8 cellular contexts compared by ENCODE assay signal in the genomic region with DNA sequence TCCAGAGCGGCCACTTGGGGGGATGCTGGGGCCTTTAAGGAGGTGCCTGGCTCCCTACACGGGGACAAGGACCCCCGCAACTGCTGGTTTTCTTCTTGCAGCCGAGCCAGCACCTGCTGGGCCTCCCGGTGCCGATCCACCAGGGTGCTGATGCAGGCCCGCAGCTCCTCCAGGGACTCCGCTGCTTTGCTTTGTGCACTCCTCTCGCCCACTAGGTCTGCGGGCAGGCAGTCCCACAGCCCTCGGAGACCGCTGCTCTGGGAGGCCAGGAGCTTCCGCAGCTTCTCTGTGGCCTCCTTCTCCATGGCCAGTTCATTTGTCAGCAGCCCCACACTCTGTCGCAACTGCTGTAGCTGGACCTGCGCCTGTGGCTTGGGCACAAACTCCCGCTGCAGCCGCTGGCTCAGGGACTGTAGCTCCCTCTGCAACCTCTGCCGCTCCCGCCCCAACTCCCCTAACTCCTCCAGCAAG. TPM values are rescaled to one million over a fixed set of nuclear protein-coding genes. Genes with fewer than 3 reads are reported as not detected.
DNase-seq lines count a peak whose midpoint lies in the region; ATAC-seq and TF ChIP-seq lines count a peak whose summit lies in the region.

No MANE protein-coding gene starts in this region.

- no peak for ATAC-seq in activated naive CD8-positive, alpha-beta T cell treated with anti-CD3 and anti-CD28 coated beads, Interleukin-2, amount 10 ng/mL, durations not matched to agents 7 days and 5 days (ENCODE audit: low read depth)
- ATAC-seq in psoas muscle (peak; percentile 93 to 95 (median 94)), GM21526 (IDR thresholded peaks at IDR 0.05; ENCODE audit: low FRiP score, unreplicated experiment) (no peak)

- no peaks in the 10 kb centered on the region for H3K79me2 ChIP-seq in hepatocyte

- intact Hi-C loops in psoas muscle (cut with DNase I), result no loop called here

- H3K4me3 Mint-ChIP-seq in activated naive CD8-positive, alpha-beta T cell treated with anti-CD3 and anti-CD28 coated beads, Interleukin-2, amount 10 ng/mL, durations not matched to agents 7 days and 5 days, result peak overlapping the region; percentile 83

- H3K27me3 ChIP-seq in hepatocyte (no peaks in the 10 kb centered on the region), psoas muscle (ENCODE audit: insufficient read depth in 3 of 3, low read length in 2 of 3) (no peaks in the 10 kb centered on the region)

- H3K4me1 ChIP-seq in hepatocyte (ENCODE audit: insufficient read depth), result peaks cover 2% of the 10 kb centered on the region
- H3K4me1 ChIP-seq in psoas muscle, result peaks cover 23% of the 10 kb centered on the region

- H3K4me2 ChIP-seq in hepatocyte, result peak overlapping the region; percentile 77

- 76% methylated on average over 19 of the region's 19 CpGs for WGBS in hepatocyte (ENCODE audit: low lambda C conversion rate, missing lambda C conversion rate)
- 16 to 31% (median 17%) methylated on average over 17 to 19 of the region's 19 CpGs for WGBS in psoas muscle, 3 donors

- DNase-seq in ELF-1 (ENCODE audit: low read depth, low spot score), result peak; percentile 57
- no peak for DNase-seq in activated naive CD8-positive, alpha-beta T cell treated with anti-CD3 and anti-CD28 coated beads, Interleukin-2, amount 10 ng/mL, durations not matched to agents 7 days and 5 days
- DNase-seq in hepatocyte (ENCODE audit: low spot score), result no peak
- DNase-seq in psoas muscle, result peak; percentile 86 to 93
- DNase-seq in effector CD8-positive, alpha-beta T cell (lab: John Stamatoyannopoulos, UW), result no peak
- no peak for DNase-seq in stimulated activated CD4-positive, alpha-beta T cell treated with anti-CD3 and anti-CD28 coated beads, Interleukin-1b, Interleukin-23, amount 100 ng/mL, for 48 hours
- no peak for DNase-seq in NOMO-1 treated with DMSO at 0.1 percent for 48 hours (lab: John Stamatoyannopoulos, UW; ENCODE audit: unreplicated experiment)

- POLR2A ChIA-PET in activated naive CD8-positive, alpha-beta T cell treated with anti-CD3 and anti-CD28 coated beads, Interleukin-2, amount 10 ng/mL, durations not matched to agents 7 days and 5 days (lab: Charles Lee), result interaction anchor here (0.6 to 6.2 kb wide), 10 partner anchors 8 to 107 kb away, joined by 3 to 35 read pairs (median 4); a partner anchor contains a TSS

- no peak for TF ChIP-seq CTCF in hepatocyte (IDR thresholded peaks at IDR 0.05; ENCODE audit: poor library complexity)
- no peak for TF ChIP-seq CTCF in psoas muscle (IDR thresholded peaks at IDR 0.05)

- peaks cover 2% of the 10 kb centered on the region for H3K36me3 Mint-ChIP-seq in activated naive CD8-positive, alpha-beta T cell treated with anti-CD3 and anti-CD28 coated beads, Interleukin-2, amount 10 ng/mL, durations not matched to agents 7 days and 5 days

- no peaks in the 10 kb centered on the region for H3K9me3 Mint-ChIP-seq in activated naive CD8-positive, alpha-beta T cell treated with anti-CD3 and anti-CD28 coated beads, Interleukin-2, amount 10 ng/mL, durations not matched to agents 7 days and 5 days

- H3K27me3 Mint-ChIP-seq in activated naive CD8-positive, alpha-beta T cell treated with anti-CD3 and anti-CD28 coated beads, Interleukin-2, amount 10 ng/mL, durations not matched to agents 7 days and 5 days, result peaks cover 36% of the 10 kb centered on the region

- no peaks in the 10 kb centered on the region for H3K36me3 ChIP-seq in hepatocyte (replicated peaks; ENCODE audit: insufficient read depth, low read depth)
- peaks cover 0 to 7% of the 10 kb centered on the region in 2 donors for H3K36me3 ChIP-seq in psoas muscle (ENCODE audit: insufficient read depth in 1 of 2, low read depth in 1 of 2)

- no peak overlapping the region for H3K4me3 ChIP-seq in hepatocyte
- H3K4me3 ChIP-seq in psoas muscle, result peak overlapping the region; percentile 81

- H3K27ac ChIP-seq in hepatocyte (no peak overlapping the region), psoas muscle (peak overlapping the region; percentile 88)

- peak overlapping the region; percentile 84 for H3K27ac Mint-ChIP-seq in activated naive CD8-positive, alpha-beta T cell treated with anti-CD3 and anti-CD28 coated beads, Interleukin-2, amount 10 ng/mL, durations not matched to agents 7 days and 5 days

- no peaks in the 10 kb centered on the region for H3K9me2 ChIP-seq in hepatocyte (replicated peaks; ENCODE audit: insufficient read depth)

- no peaks in the 10 kb centered on the region for H4K20me1 ChIP-seq in hepatocyte (ENCODE audit: insufficient read depth, poor library complexity, severe bottlenecking)

- H3K4me1 Mint-ChIP-seq in activated naive CD8-positive, alpha-beta T cell treated with anti-CD3 and anti-CD28 coated beads, Interleukin-2, amount 10 ng/mL, durations not matched to agents 7 days and 5 days, result peaks cover 14% of the 10 kb centered on the region

- no peaks in the 10 kb centered on the region for H3K9me3 ChIP-seq in hepatocyte (ENCODE audit: low read depth)
- no peaks in the 10 kb centered on the region for H3K9me3 ChIP-seq in psoas muscle

- peak overlapping the region; percentile 56 for H2AFZ ChIP-seq in hepatocyte

RNA-seq across cellular contexts. Expression of a gene that starts 13.2 kb away (rescaled TPM):
- total RNA-seq in activated naive CD8-positive, alpha-beta T cell treated with anti-CD3 and anti-CD28 coated beads, Interleukin-2, amount 10 ng/mL, durations not matched to agents 7 days and 5 days, result under 1 TPM; 0.40 to 0.69 TPM
- total RNA-seq in hepatocyte, result 0.43 and 0.76 TPM in 2 replicates
- polyA plus RNA-seq in hepatocyte, result 2.2 and 2.4 TPM in 2 replicates
- total RNA-seq in psoas muscle, result 1 to 10 TPM; 2.6 to 6.0 (median 4.6) TPM
- 10 to 100 TPM in 1 of 3 donors, 1 to 10 TPM in 2; 3.1 to 16.5 (median 7.8) TPM for polyA plus RNA-seq in psoas muscle

RNA-seq across cellular contexts. Expression of a gene that starts 13.6 kb away (rescaled TPM):
- 10 to 100 TPM; 31.8 to 33.3 TPM for total RNA-seq in activated naive CD8-positive, alpha-beta T cell treated with anti-CD3 and anti-CD28 coated beads, Interleukin-2, amount 10 ng/mL, durations not matched to agents 7 days and 5 days
- total RNA-seq in hepatocyte (18.0 and 18.1 TPM in 2 replicates), psoas muscle (10 to 100 TPM in 3 of 4 donors, 1 to 10 TPM in 1; 9.7 to 18.2 (median 15.3) TPM)
- polyA plus RNA-seq in hepatocyte (51.2 and 60.7 TPM in 2 replicates), psoas muscle (10 to 100 TPM; 14.4 to 26.2 (median 19.1) TPM)

RNA-seq across cellular contexts. Expression of a gene that starts 27.0 kb away (rescaled TPM):
- total RNA-seq in activated naive CD8-positive, alpha-beta T cell treated with anti-CD3 and anti-CD28 coated beads, Interleukin-2, amount 10 ng/mL, durations not matched to agents 7 days and 5 days, result 1 to 10 TPM; 2.9 to 3.5 TPM
- total RNA-seq in hepatocyte (4.9 and 5.2 TPM in 2 replicates), psoas muscle (1 to 10 TPM; 1.4 to 2.9 (median 1.7) TPM)
- polyA plus RNA-seq in hepatocyte (1.3 and 2.7 TPM in 2 replicates), psoas muscle (1 to 10 TPM; 1.6 to 2.7 (median 1.9) TPM)

RNA-seq across cellular contexts. Expression of a gene that starts 37.4 kb away (rescaled TPM):
- 1 to 10 TPM; 2.1 to 2.2 TPM for total RNA-seq in activated naive CD8-positive, alpha-beta T cell treated with anti-CD3 and anti-CD28 coated beads, Interleukin-2, amount 10 ng/mL, durations not matched to agents 7 days and 5 days
- total RNA-seq in hepatocyte, result 0.60 and 1.3 TPM in 2 replicates
- 2.1 and 4.7 TPM in 2 replicates for polyA plus RNA-seq in hepatocyte
- total RNA-seq in psoas muscle, result 10 to 100 TPM in 1 of 4 donors, 1 to 10 TPM in 3; 1.0 to 18.0 (median 5.4) TPM
- 10 to 100 TPM in 1 of 3 donors, 1 to 10 TPM in 2; 1.4 to 24.8 (median 1.7) TPM for polyA plus RNA-seq in psoas muscle

RNA-seq across cellular contexts. Expression of a gene that starts 46.1 kb away (rescaled TPM):
- 10 to 100 TPM; 31.0 to 35.8 TPM for total RNA-seq in activated naive CD8-positive, alpha-beta T cell treated with anti-CD3 and anti-CD28 coated beads, Interleukin-2, amount 10 ng/mL, durations not matched to agents 7 days and 5 days
- total RNA-seq in hepatocyte (28.1 and 32.3 TPM in 2 replicates), psoas muscle (10 to 100 TPM; 19.3 to 36.3 (median 23.1) TPM)
- polyA plus RNA-seq in hepatocyte (26.8 and 30.4 TPM in 2 replicates), psoas muscle (10 to 100 TPM; 22.8 to 34.8 (median 29.4) TPM)

Comparison
In these comparisons a context has a peak if more than half of its experiments do, and no peak if none do; other contexts are left out.
1. DNase-seq: peak in ELF-1 (single experiment) and psoas muscle (2 of 2); none in activated naive CD8-positive, alpha-beta T cell treated with anti-CD3 and anti-CD28 coated beads, Interleukin-2, amount 10 ng/mL, durations not matched to agents 7 days and 5 days (single experiment), hepatocyte (single experiment), effector CD8-positive, alpha-beta T cell (single experiment), stimulated activated CD4-positive, alpha-beta T cell treated with anti-CD3 and anti-CD28 coated beads, Interleukin-1b, Interleukin-23, amount 100 ng/mL, for 48 hours (single experiment) and NOMO-1 treated with DMSO at 0.1 percent for 48 hours (single experiment).
2. ATAC-seq: peak in psoas muscle (4 of 4); none in activated naive CD8-positive, alpha-beta T cell treated with anti-CD3 and anti-CD28 coated beads, Interleukin-2, amount 10 ng/mL, durations not matched to agents 7 days and 5 days (single experiment) and GM21526 (single experiment).